ENCODE assay signal across 27 cellular contexts in the genomic region with DNA sequence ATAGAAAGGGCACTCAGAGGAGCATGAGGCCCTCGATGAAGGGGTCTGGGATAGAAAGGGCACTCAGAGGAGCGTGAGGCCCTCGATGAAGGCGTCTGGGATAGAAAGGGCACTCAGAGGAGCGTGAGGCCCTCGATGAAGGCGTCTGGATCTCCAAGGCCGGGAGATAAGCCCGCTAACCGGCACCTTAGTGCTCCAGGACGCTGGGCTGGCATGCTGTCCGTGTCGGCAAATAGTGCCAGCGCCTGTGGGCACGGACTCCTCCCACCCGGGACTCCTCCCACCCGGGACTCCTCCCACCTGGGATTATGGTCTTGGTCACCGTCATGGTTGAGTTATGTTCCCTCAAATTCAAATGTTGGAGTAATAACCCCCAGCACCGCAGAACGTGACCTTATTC.
"Had no signal": no experiment of that assay in that cellular context is flagged by ENCODE, and none has a peak within 500 bp of the region (broad histone marks: within the 10 kb centered on the region; RNA-seq: fewer than 3 reads in every experiment).

No MANE protein-coding gene starts in this region.

- FAIRE-seq: endothelial cell of umbilical vein, islet of Langerhans, pancreas had no signal

- H3K36me3 ChIP-seq: esophagus muscularis mucosa, gastroesophageal sphincter, heart left ventricle, left ventricle myocardium inferior, lower lobe of right lung, pancreas, suprapubic skin, transverse colon, vagina had no signal

- DNase-seq: dermis blood vessel endothelial cell; effector memory CD4-positive, alpha-beta T cell; foreskin keratinocyte; hippocampal formation; kidney glomerular epithelial cell; left colon; left ventricle myocardium inferior; lower lobe of right lung; naive thymus-derived CD8-positive, alpha-beta T cell; nephron progenitor cell; nucleus accumbens; pancreas; stimulated activated CD4-positive, alpha-beta T cell treated with anti-CD3 and anti-CD28 coated beads, Interleukin-15, amount 100 ng/mL, for 24 hours; stimulated activated CD4-positive, alpha-beta T cell treated with anti-CD3 and anti-CD28 coated beads, Interleukin-4, amount 100 ng/mL, for 1 hour; stimulated activated CD8-positive, alpha-beta memory T cell treated with anti-CD3 and anti-CD28 coated beads, Interleukin-4, amount 100 ng/mL, for 48 hours; stimulated activated naive CD4-positive, alpha-beta T cell; stimulated activated naive CD8-positive, alpha-beta T cell treated with anti-CD3 and anti-CD28 coated beads, Interleukin-15, amount 100 ng/mL, for 72 hours; transverse colon had no signal

- H3K27me3 ChIP-seq: foreskin keratinocyte, pancreas, vagina had no signal

- H3K4me1 ChIP-seq: esophagus muscularis mucosa, foreskin keratinocyte, gastroesophageal sphincter, heart left ventricle, left ventricle myocardium inferior, lower lobe of right lung, pancreas, transverse colon, vagina had no signal

- H3K9me3 Mint-ChIP-seq: naive thymus-derived CD8-positive, alpha-beta T cell; nephron progenitor cell; stimulated activated naive CD8-positive, alpha-beta T cell treated with anti-CD3 and anti-CD28 coated beads, Interleukin-15, amount 100 ng/mL, for 72 hours had no signal

- H3K27ac Mint-ChIP-seq: naive thymus-derived CD8-positive, alpha-beta T cell; nephron progenitor cell; progenitor cell of endocrine pancreas; stimulated activated naive CD8-positive, alpha-beta T cell treated with anti-CD3 and anti-CD28 coated beads, Interleukin-15, amount 100 ng/mL, for 72 hours had no signal

- H3K9me3 ChIP-seq: esophagus muscularis mucosa, gastroesophageal sphincter, heart left ventricle, left ventricle myocardium inferior, lower lobe of right lung, pancreas, suprapubic skin, transverse colon, vagina had no signal

- H3K27ac ChIP-seq: coronary artery, esophagus muscularis mucosa, foreskin keratinocyte, gastroesophageal sphincter, heart left ventricle, left ventricle myocardium inferior, lower lobe of right lung, pancreas, suprapubic skin, transverse colon, vagina had no signal

- H3K4me3 Mint-ChIP-seq: naive thymus-derived CD8-positive, alpha-beta T cell; nephron progenitor cell; stimulated activated naive CD8-positive, alpha-beta T cell treated with anti-CD3 and anti-CD28 coated beads, Interleukin-15, amount 100 ng/mL, for 72 hours had no signal

- H3K36me3 Mint-ChIP-seq: naive thymus-derived CD8-positive, alpha-beta T cell had no signal

- H3K4me1 Mint-ChIP-seq: naive thymus-derived CD8-positive, alpha-beta T cell; stimulated activated naive CD8-positive, alpha-beta T cell treated with anti-CD3 and anti-CD28 coated beads, Interleukin-15, amount 100 ng/mL, for 72 hours had no signal

- H3K4me3 ChIP-seq: coronary artery, esophagus muscularis mucosa, gastroesophageal sphincter, heart left ventricle, left ventricle myocardium inferior, lower lobe of right lung, pancreas, suprapubic skin, transverse colon, vagina had no signal
